21 cellular contexts compared by ENCODE assay signal in the genomic region with DNA sequence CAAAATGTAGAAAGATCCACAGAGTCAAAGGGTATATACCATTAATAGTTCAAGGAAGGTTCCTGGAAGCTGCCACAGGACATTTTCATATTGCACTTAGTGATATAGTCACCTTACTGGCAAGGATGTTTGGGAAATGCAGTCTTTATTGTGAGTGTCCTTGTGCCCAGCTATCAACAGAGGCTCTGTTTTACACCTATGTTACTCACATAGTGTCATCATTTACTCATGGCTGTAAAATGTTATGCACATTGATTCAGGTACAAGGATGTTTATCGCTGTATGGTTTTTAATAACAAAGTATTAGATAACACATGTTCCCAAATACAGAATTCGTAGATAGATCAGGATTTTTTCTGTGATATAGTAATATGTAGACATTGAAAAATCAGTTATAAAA. TPM values are rescaled to one million over a fixed set of nuclear protein-coding genes. Genes with fewer than 3 reads are reported as not detected.
"Had no signal": no experiment of that assay in that cellular context is flagged by ENCODE, and none has a peak within 500 bp of the region (broad histone marks: within the 10 kb centered on the region; RNA-seq: fewer than 3 reads in every experiment).

No MANE protein-coding gene starts in this region.

- H3K9me3 ChIP-seq: Peyer's patch, SJCRH30 had no signal

- H3K27me3 ChIP-seq: Peyer's patch, SJCRH30 had no signal

- H3K4me1 ChIP-seq: Peyer's patch had no signal

- H3K27ac ChIP-seq: Peyer's patch, SJCRH30 had no signal

- ATAC-seq: Right ventricle myocardium inferior, SK-N-SH treated with all-trans-retinoic acid at 6 μM for 48 hours had no signal

- DNase-seq: KBM-7, MV-4-11, NCI-H1048, NCI-H1105, NCI-H1417, NCI-H1436 treated with DMSO at 0.1 percent for 48 hours, NCI-H1694, NCI-H187 treated with DMSO at 0.1 percent for 48 hours, NCI-H2029 treated with DMSO at 0.1 percent for 48 hours, NCI-H2227 treated with DMSO at 0.1 percent for 48 hours, NCI-H524 treated with DMSO at 0.1 percent for 48 hours, NCI-H69, NCI-H774, Peyer's patch, SHP77 treated with DMSO at 0.1 percent for 48 hours, SJCRH30 had no signal

- H3K36me3 ChIP-seq: Peyer's patch, SJCRH30 had no signal

- H3K4me3 ChIP-seq: Peyer's patch, SJCRH30 had no signal

RNA-seq across cellular contexts. Expression of a gene that starts 50.9 kb away (rescaled TPM):
- total RNA-seq: HT-29, NCI-H460, Peyer's patch, Right ventricle myocardium inferior, RPMI7951 had no signal
